ENCODE assay signal across 8 cellular contexts in the genomic region with DNA sequence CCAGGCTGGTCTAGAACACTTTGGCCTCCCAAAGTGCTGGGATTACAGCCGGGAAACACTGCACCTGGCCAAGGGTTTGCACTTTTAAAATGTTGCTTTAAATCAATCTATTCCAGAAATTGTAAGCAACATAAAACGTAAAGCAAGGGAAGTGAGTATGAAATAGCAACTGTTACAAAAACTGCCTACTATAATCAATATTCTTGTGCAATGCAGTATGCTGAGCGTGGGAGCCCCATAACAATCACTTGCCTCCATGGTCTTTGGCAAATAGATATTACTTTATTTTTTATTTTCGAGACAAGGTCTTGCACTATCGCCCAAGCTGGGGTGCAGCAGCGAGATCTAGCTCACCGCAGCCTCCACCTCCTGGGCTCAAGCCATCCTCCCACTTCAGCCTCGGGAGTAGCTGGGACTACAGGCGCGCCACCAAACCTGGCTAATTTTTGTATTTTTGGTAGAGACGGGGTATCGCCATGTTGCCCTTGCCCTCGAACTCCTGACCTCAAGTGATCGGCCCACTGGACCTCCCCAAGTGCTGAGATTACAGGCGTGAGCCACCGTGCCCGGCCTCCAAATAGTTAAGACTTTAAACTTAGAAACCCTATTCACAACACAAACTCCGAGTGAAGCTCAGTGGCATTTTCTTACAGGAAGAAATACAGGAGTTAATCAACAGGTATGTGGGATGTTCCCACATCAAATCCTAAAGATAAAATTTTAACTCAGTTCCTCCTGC. TPM values are rescaled to one million over a fixed set of nuclear protein-coding genes. Genes with fewer than 3 reads are reported as not detected.
A peak's percentile ranks its signal among the peaks of the same experiment; 100 is the strongest.
DNase-seq lines count a peak whose midpoint lies in the region; ATAC-seq, FAIRE-seq and TF ChIP-seq lines count a peak whose summit lies in the region.

No MANE protein-coding gene starts in this region.

- dilution Hi-C loops in endothelial cell of umbilical vein (cut with MboI; ENCODE audit: extremely low pct_ligation_motif_present, low sequenced_read_pairs), result no loop called here

- intact Hi-C loops in endothelial cell of umbilical vein (cut with micrococcal nuclease), result loop anchor here (5.0 kb wide), 1 partner anchor 800 kb away; no protein-coding TSS in a partner anchor

- H3K4me1 ChIP-seq in SK-N-SH (ENCODE audit: control insufficient read depth in 1 of 2, insufficient read depth in 2 of 2, low read depth in 1 of 2, low read length in 1 of 2), result peaks cover 6 to 12% of the 10 kb centered on the region in 2 experiments; a peak in 2 of 4 replicates
- peaks cover 17% of the 10 kb centered on the region for H3K4me1 ChIP-seq in endothelial cell of umbilical vein (ENCODE audit: control insufficient read depth, extremely low read depth, insufficient read depth, low read length)

- ATAC-seq in SK-N-SH treated with all-trans-retinoic acid at 6 μM for 48 hours, result no peak; the same call in 2 of the 3 replicates
- ATAC-seq in GM18502 (IDR thresholded peaks at IDR 0.05; ENCODE audit: poor library complexity, unreplicated experiment), result no peak

- TF ChIP-seq EP300 in SK-N-SH (IDR thresholded peaks at IDR 0.05; ENCODE audit: borderline replicate concordance in 1 of 2, low read depth in 1 of 2, low read length in 1 of 2), result no peak

- TF ChIP-seq RAD21 in SK-N-SH (IDR thresholded peaks at IDR 0.05; ENCODE audit: low read length), result no peak

- H3K36me3 ChIP-seq in SK-N-SH (replicated peaks in 1 of 2; ENCODE audit: control insufficient read depth in 1 of 2, insufficient read depth in 2 of 2, low read length in 1 of 2), result peaks cover 4 to 13% of the 10 kb centered on the region in 2 experiments
- H3K36me3 ChIP-seq in endothelial cell of umbilical vein (ENCODE audit: control insufficient read depth in 2 of 2, extremely low read depth in 1 of 2, insufficient read depth in 2 of 2, low read length in 2 of 2), result no peaks in the 10 kb centered on the region

- H3K27ac ChIP-seq in SK-N-SH (ENCODE audit: low read depth in 2 of 2, low read length in 1 of 2) (peak overlapping the region; percentile 96 to 97), endothelial cell of umbilical vein (ENCODE audit: insufficient read depth, low read depth, low read length) (peak overlapping the region; percentile 82)

- H3K4me2 ChIP-seq in SK-N-SH, result peak overlapping the region; percentile 81
- peak overlapping the region; percentile 99 for H3K4me2 ChIP-seq in endothelial cell of umbilical vein (ENCODE audit: insufficient read depth, low read length)

- H3K27ac Mint-ChIP-seq in neural crest cell (ENCODE audit: unreplicated experiment), result peak overlapping the region; percentile 91

- no peaks in the 10 kb centered on the region for H3K9me3 ChIP-seq in SK-N-SH
- H3K9me3 ChIP-seq in endothelial cell of umbilical vein (replicated peaks; ENCODE audit: control insufficient read depth, insufficient read depth, low read length), result no peaks in the 10 kb centered on the region

- H3K79me2 ChIP-seq in SK-N-SH (ENCODE audit: insufficient read depth), result peaks cover 36% of the 10 kb centered on the region
- peaks cover 37% of the 10 kb centered on the region for H3K79me2 ChIP-seq in endothelial cell of umbilical vein (ENCODE audit: control insufficient read depth, insufficient read depth, low read length)

- POLR2A ChIA-PET in SK-N-SH (lab: Yijun Ruan, JAX) (interaction anchor here (0.9 to 1.3 kb wide), 3 partner anchors 8 to 825 kb away, joined by 3 to 4 read pairs (median 3); no protein-coding TSS in a partner anchor), endothelial cell of umbilical vein (lab: Charles Lee) (interaction anchor here (0.7 kb wide), 1 partner anchor 580 kb away, joined by 3 read pairs; no protein-coding TSS in a partner anchor)

- H3K4me3 ChIP-seq in SK-N-SH (ENCODE audit: low read depth in 2 of 2, low read length in 1 of 2) (peak overlapping the region; percentile 74 to 82), endothelial cell of umbilical vein (replicated peaks in 1 of 3; ENCODE audit: insufficient read depth in 1 of 3, low read depth in 1 of 3, low read length in 3 of 3) (peak overlapping the region; percentile 86 to 98 (median 93))

- TF ChIP-seq POLR2A in endothelial cell of umbilical vein (IDR thresholded peaks at IDR 0.05; ENCODE audit: low read depth, low read length), result no peak

- no peaks in the 10 kb centered on the region for H3K9me2 ChIP-seq in SK-N-SH

- H3K4me3 Mint-ChIP-seq in neural crest cell, result peak overlapping the region; percentile 95

- H3K9me1 ChIP-seq in endothelial cell of umbilical vein (replicated peaks; ENCODE audit: control insufficient read depth, extremely low read depth, insufficient read depth, low read length), result no peaks in the 10 kb centered on the region

- H3K9ac ChIP-seq in SK-N-SH (peak overlapping the region; percentile 99), endothelial cell of umbilical vein (replicated peaks; ENCODE audit: extremely low read depth, insufficient read depth, low read length) (peak overlapping the region; percentile 94)

- DNase-seq in SK-N-SH (no peak), UCSD-AML1 (lab: John Stamatoyannopoulos, UW; ENCODE audit: unreplicated experiment) (peak; percentile 22), endothelial cell of umbilical vein (ENCODE audit: low read depth, low spot score) (no peak), neural crest cell (ENCODE audit: low read depth, low spot score) (no peak), HT-29 (ENCODE audit: low spot score) (no peak)
- DNase-seq in effector CD8-positive, alpha-beta T cell (lab: John Stamatoyannopoulos, UW), result no peak

- peaks cover 9% of the 10 kb centered on the region for H3K36me3 Mint-ChIP-seq in neural crest cell (ENCODE audit: low read depth)

- H3K9me3 Mint-ChIP-seq in neural crest cell, result peaks cover 13% of the 10 kb centered on the region

- H2AFZ ChIP-seq in SK-N-SH (ENCODE audit: low read depth), result peak overlapping the region; percentile 97
- H2AFZ ChIP-seq in endothelial cell of umbilical vein (ENCODE audit: low read depth, low read length), result peak overlapping the region; percentile 83

- no peak for TF ChIP-seq CTCF in SK-N-SH (IDR thresholded peaks at IDR 0.05)
- no peak for TF ChIP-seq CTCF in endothelial cell of umbilical vein (IDR thresholded peaks at IDR 0.05; ENCODE audit: extremely low read depth in 1 of 2, insufficient read depth in 1 of 2, low read depth in 1 of 2, low read length in 2 of 2)
- TF ChIP-seq CTCF in neural crest cell (conservative IDR thresholded peaks at IDR 0.05), result no peak

- no peaks in the 10 kb centered on the region for H3K27me3 Mint-ChIP-seq in neural crest cell (ENCODE audit: low read depth)

- no TSS peak for BruUV-seq in endothelial cell of umbilical vein (replicated peaks; lab: Mats Ljungman, UMichigan)

- peaks cover 10% of the 10 kb centered on the region for H3F3A ChIP-seq in SK-N-SH (replicated peaks; ENCODE audit: insufficient read depth)

- H3K4me1 Mint-ChIP-seq in neural crest cell, result peaks cover 22% of the 10 kb centered on the region

- peaks cover 30% of the 10 kb centered on the region for H4K20me1 ChIP-seq in SK-N-SH (ENCODE audit: insufficient read depth)
- H4K20me1 ChIP-seq in endothelial cell of umbilical vein (replicated peaks; ENCODE audit: control insufficient read depth, extremely low read depth, insufficient read depth, low read length), result peaks cover 16% of the 10 kb centered on the region

- WGBS in SK-N-SH (ENCODE audit: low lambda C conversion rate), result 30% methylated on average over 18 of the region's 18 CpGs

- CTCF ChIA-PET in SK-N-SH (lab: Yijun Ruan, JAX) (interaction anchor here (0.9 to 2.4 kb wide), 5 partner anchors 10 to 467 kb away, joined by 3 to 6 read pairs (median 3); no protein-coding TSS in a partner anchor), endothelial cell of umbilical vein (lab: Charles Lee) (interaction anchor here (1.0 to 2.9 kb wide), 5 partner anchors 9 to 466 kb away, joined by 3 to 17 read pairs (median 4); no protein-coding TSS in a partner anchor)

- no peak for FAIRE-seq in endothelial cell of umbilical vein (lab: Jason Lieb, UNC)

- H3K27me3 ChIP-seq in SK-N-SH (ENCODE audit: insufficient read depth) (no peaks in the 10 kb centered on the region), endothelial cell of umbilical vein (ENCODE audit: control insufficient read depth in 2 of 2, insufficient read depth in 2 of 2, low read length in 2 of 2) (no peaks in the 10 kb centered on the region)

TF ChIP-seq in SK-N-SH, 30 proteins besides CTCF, POLR2A, EP300 and RAD21 (continues in another document):
- TF ChIP-seq YY1 (IDR thresholded peaks at IDR 0.05; ENCODE audit: low read depth) (no peak), SIN3A (IDR thresholded peaks at IDR 0.05; ENCODE audit: borderline replicate concordance, low read depth, low read length) (no peak)

TF ChIP-seq in SK-N-SH treated with all-trans-retinoic acid at 6 μM for 48 hours, 23 proteins besides CTCF, POLR2A, EP300 and RAD21 (continues in another document):
- TF ChIP-seq ARNTL (CRISPR knock-in tag; IDR thresholded peaks at IDR 0.05; ENCODE audit: borderline replicate concordance, low read depth), result no peak

TF ChIP-seq in endothelial cell of umbilical vein, 7 proteins besides CTCF, POLR2A, EP300 and RAD21 (continues in another document):
- no peak for TF ChIP-seq EZH2 (IDR thresholded peaks at IDR 0.05; ENCODE audit: borderline replicate concordance, low read depth, low read length, severe bottlenecking)
- TF ChIP-seq JUN (IDR thresholded peaks at IDR 0.05; ENCODE audit: borderline replicate concordance, insufficient read depth, insufficient read length, low read depth), result no peak
- TF ChIP-seq FOS (IDR thresholded peaks at IDR 0.05; ENCODE audit: borderline replicate concordance, insufficient read depth, low read length), result no peak
- TF ChIP-seq POLR2AphosphoS5 (IDR thresholded peaks at IDR 0.05; ENCODE audit: insufficient read depth, low read depth, low read length), result no peak
- no peak for TF ChIP-seq MYC (IDR thresholded peaks at IDR 0.05; ENCODE audit: low read depth, low read length)
- TF ChIP-seq, protein P1, sequence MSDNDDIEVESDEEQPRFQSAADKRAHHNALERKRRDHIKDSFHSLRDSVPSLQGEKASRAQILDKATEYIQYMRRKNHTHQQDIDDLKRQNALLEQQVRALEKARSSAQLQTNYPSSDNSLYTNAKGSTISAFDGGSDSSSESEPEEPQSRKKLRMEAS (IDR thresholded peaks at IDR 0.05; ENCODE audit: insufficient read depth, insufficient read length), result no peak

RNA-seq across cellular contexts. Expression of gene CCNT2, which starts 1.2 kb away (rescaled TPM):
- polyA plus RNA-seq in SK-N-SH (2012; rRNA removed) (5.3 and 7.2 TPM in 2 replicates), endothelial cell of umbilical vein (9.3 and 10.3 TPM in 2 replicates)
- polyA plus RNA-seq in SK-N-SH (2012; cell fraction: cytosol; rRNA removed), result 4.5 and 4.8 TPM in 2 replicates
- polyA plus RNA-seq in SK-N-SH (2012; cell fraction: nucleus; rRNA removed), result 18.7 and 30.0 TPM in 2 replicates
- total RNA-seq in endothelial cell of umbilical vein (35.4 and 35.5 TPM in 2 replicates), neural crest cell (64.6 and 65.5 TPM in 2 replicates)
- 6.4 and 6.8 TPM in 2 replicates for polyA plus RNA-seq in endothelial cell of umbilical vein (2011; cell fraction: cytosol; rRNA removed)
- 45.1 and 53.9 TPM in 2 replicates for polyA plus RNA-seq in endothelial cell of umbilical vein (2011; cell fraction: nucleus; rRNA removed)
- polyA plus RNA-seq in endothelial cell of umbilical vein (2012), result 13.9 and 19.3 TPM in 2 replicates
- polyA minus RNA-seq in endothelial cell of umbilical vein, result 33.3 and 37.8 TPM in 2 replicates
- 8.3 TPM for polyA minus RNA-seq in endothelial cell of umbilical vein (2011; cell fraction: cytosol; rRNA and poly(A)+ RNA removed)
- 82.6 and 82.9 TPM in 2 replicates for polyA minus RNA-seq in endothelial cell of umbilical vein (2011; cell fraction: nucleus; rRNA and poly(A)+ RNA removed)
- total RNA-seq in HT-29 (2014; rRNA removed; shearing (Covaris generic)), result 11.8 and 15.1 TPM in 2 replicates
